ENCODE assay signal across 28 cellular contexts in the genomic region with DNA sequence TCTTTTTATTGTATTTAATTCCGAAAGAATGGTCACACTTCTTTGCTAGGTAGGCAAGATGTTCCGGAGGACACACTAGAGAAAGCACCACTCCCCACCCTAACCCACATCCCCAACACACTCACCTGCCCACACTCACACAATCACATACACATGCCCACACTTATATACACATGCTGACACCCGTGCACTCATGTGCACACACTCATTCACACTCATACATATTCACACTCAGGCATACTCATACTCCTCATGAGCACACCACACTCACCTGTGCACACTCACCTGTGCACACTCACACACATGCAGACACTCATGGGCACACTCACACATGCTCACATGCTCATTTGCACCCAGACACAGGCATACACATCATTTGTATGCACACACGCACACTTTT. TPM values are rescaled to one million over a fixed set of nuclear protein-coding genes. Genes with fewer than 3 reads are reported as not detected.
"Had no signal": no experiment of that assay in that cellular context is flagged by ENCODE, and none has a peak within 500 bp of the region (broad histone marks: within the 10 kb centered on the region; RNA-seq: fewer than 3 reads in every experiment).

No MANE protein-coding gene starts in this region.

- H3K4me1 Mint-ChIP-seq: memory B cell; mesothelial cell of epicardium; natural killer cell; neural crest cell; stimulated activated naive B cell treated with anti-CD40 and anti-IgM and Interleukin-4, amounts not matched to agents 10 μg/mL and 1 μg/mL and 100 μg/mL, for 72 hours had no signal

- H3K9me3 Mint-ChIP-seq: endodermal cell; mesothelial cell of epicardium; natural killer cell; stimulated activated naive B cell treated with anti-CD40 and anti-IgM and Interleukin-4, amounts not matched to agents 10 μg/mL and 1 μg/mL and 100 μg/mL, for 72 hours; stimulated activated naive CD8-positive, alpha-beta T cell treated with anti-CD3 and anti-CD28 coated beads, Interleukin-15, Interleukin-2, amounts not matched to agents 100 ng/mL and 50 ng/mL, for 24 hours had no signal

- H3K9ac ChIP-seq: parathyroid adenoma had no signal

- DNase-seq: dorsolateral prefrontal cortex; effector CD8-positive, alpha-beta T cell; endodermal cell; foreskin fibroblast; gastrocnemius medialis; head of caudate nucleus; natural killer cell; spleen; stimulated activated CD4-positive, alpha-beta T cell treated with anti-CD3 and anti-CD28 coated beads, Interleukin-4, amount 100 ng/mL, for 4 hours; stimulated activated naive B cell treated with anti-CD40 and anti-IgM and Interleukin-4, amounts not matched to agents 10 μg/mL and 1 μg/mL and 100 μg/mL, for 72 hours had no signal

- FAIRE-seq: colon, keratinocyte had no signal

- H3K4me3 Mint-ChIP-seq: endodermal cell; memory B cell; mesothelial cell of epicardium; natural killer cell; neural crest cell; stimulated activated naive B cell treated with anti-CD40 and anti-IgM and Interleukin-4, amounts not matched to agents 10 μg/mL and 1 μg/mL and 100 μg/mL, for 72 hours; stimulated activated naive CD8-positive, alpha-beta T cell treated with anti-CD3 and anti-CD28 coated beads, Interleukin-15, Interleukin-2, amounts not matched to agents 100 ng/mL and 50 ng/mL, for 24 hours had no signal

- H3K4me1 ChIP-seq: parathyroid adenoma had no signal

- H3K27me3 ChIP-seq: dorsolateral prefrontal cortex, gastrocnemius medialis, spleen, tibial nerve had no signal

- H3K27me3 Mint-ChIP-seq: stimulated activated naive B cell treated with anti-CD40 and anti-IgM and Interleukin-4, amounts not matched to agents 10 μg/mL and 1 μg/mL and 100 μg/mL, for 72 hours; stimulated activated naive CD8-positive, alpha-beta T cell treated with anti-CD3 and anti-CD28 coated beads, Interleukin-15, Interleukin-2, amounts not matched to agents 100 ng/mL and 50 ng/mL, for 24 hours had no signal

- H2AFZ ChIP-seq: parathyroid adenoma had no signal

- H3K4me3 ChIP-seq: dorsolateral prefrontal cortex, gastrocnemius medialis, lung, skin epidermis, spleen, thoracic aorta, tibial nerve had no signal

- H3K9me3 ChIP-seq: gastrocnemius medialis, spleen, thoracic aorta, tibial nerve had no signal

- H3K36me3 ChIP-seq: gastrocnemius medialis, spleen, thoracic aorta, tibial nerve had no signal

- H3K27ac Mint-ChIP-seq: endodermal cell; memory B cell; mesothelial cell of epicardium; natural killer cell; progenitor cell of endocrine pancreas; stimulated activated naive CD8-positive, alpha-beta T cell treated with anti-CD3 and anti-CD28 coated beads, Interleukin-15, Interleukin-2, amounts not matched to agents 100 ng/mL and 50 ng/mL, for 24 hours had no signal

- H3K27ac ChIP-seq: dorsolateral prefrontal cortex, epithelial cell of prostate, parathyroid adenoma, skin epidermis, spleen, thoracic aorta, tibial nerve had no signal

- H3K79me2 ChIP-seq: parathyroid adenoma had no signal

- H3K36me3 Mint-ChIP-seq: memory B cell; mesothelial cell of epicardium; natural killer cell; stimulated activated naive B cell treated with anti-CD40 and anti-IgM and Interleukin-4, amounts not matched to agents 10 μg/mL and 1 μg/mL and 100 μg/mL, for 72 hours had no signal

- ATAC-seq: esophagus mucosa; stimulated activated naive B cell treated with anti-CD40 and anti-IgM and Interleukin-4, amounts not matched to agents 10 μg/mL and 1 μg/mL and 100 μg/mL, for 72 hours had no signal

RNA-seq across cellular contexts. Expression of a gene that starts 21.4 kb away (rescaled TPM):
- total RNA-seq: esophagus mucosa, glomerular endothelial cell, lung, mesothelial cell of epicardium, myocyte, natural killer cell, neural crest cell, osteoblast, progenitor cell of endocrine pancreas, thoracic aorta, ureter had no signal
- polyA plus RNA-seq: keratinocyte had no signal
